Comparison of ENCODE assay signal across 23 cellular contexts in genomic region chr2:184125867-184126266, GRCh38.
"Had no signal": no experiment of that assay in that cellular context is flagged by ENCODE, and none has a peak within 500 bp of the region (broad histone marks: within the 10 kb centered on the region; RNA-seq: fewer than 3 reads in every experiment).

No MANE protein-coding gene starts in this region.

- H3K27ac ChIP-seq: colonic mucosa, dorsolateral prefrontal cortex, esophagus squamous epithelium, gastrocnemius medialis, neutrophil, pancreas, psoas muscle, right atrium auricular region, tibial artery had no signal

- H3K4me3 ChIP-seq: colonic mucosa, dorsolateral prefrontal cortex, esophagus squamous epithelium, gastrocnemius medialis, pancreas, psoas muscle, right atrium auricular region, tibial artery had no signal

- DNase-seq: activated CD4-positive, alpha-beta memory T cell treated with anti-CD3 and anti-CD28 coated beads, Interleukin-2, amount 10 ng/mL, durations not matched to agents 7 days and 5 days; activated CD4-positive, alpha-beta T cell treated with anti-CD3 and anti-CD28 coated beads, Interleukin-2, amount 10 ng/mL, durations not matched to agents 24 days and 14 days; activated gamma-delta T cell; activated naive CD4-positive, alpha-beta T cell treated with anti-CD3 and anti-CD28 coated beads, Interleukin-2, amount 50 U/mL, for 16 hours; activated naive CD8-positive, alpha-beta T cell treated with anti-CD3 and anti-CD28 coated beads, Interleukin-2, amount 50 U/mL, for 24 hours; activated T-cell treated with anti-CD3 and anti-CD28 coated beads for 4 hours; anterior cingulate cortex; colonic mucosa; dorsolateral prefrontal cortex; effector memory CD8-positive, alpha-beta T cell; esophagus squamous epithelium; gastrocnemius medialis; hippocampal formation; left ventricle myocardium superior; mammary epithelial cell; midbrain; pancreas; psoas muscle; stimulated activated CD4-positive, alpha-beta T cell treated with anti-CD3 and anti-CD28 coated beads, Interleukin-4, amount 100 ng/mL, for 4 hours; stimulated activated naive CD8-positive, alpha-beta T cell treated with anti-CD3 and anti-CD28 coated beads, Interleukin-15, amount 100 ng/mL, for 72 hours; tibial artery had no signal
